In genomic region chr3:46881819-46882376, GRCh38 we compare ENCODE assay signal across 9 cellular contexts. TPM values are rescaled to one million over a fixed set of nuclear protein-coding genes. Genes with fewer than 3 reads are reported as not detected.
A peak's percentile ranks its signal among the peaks of the same experiment; 100 is the strongest.
DNase-seq lines count a peak whose midpoint lies in the region; ATAC-seq, FAIRE-seq and TF ChIP-seq lines count a peak whose summit lies in the region.
"Had no signal": no experiment of that assay in that cellular context is flagged by ENCODE, and none has a peak within 500 bp of the region (broad histone marks: within the 10 kb centered on the region; RNA-seq: fewer than 3 reads in every experiment).

No MANE protein-coding gene starts in this region.

- H3K27ac Mint-ChIP-seq in astrocyte (ENCODE audit: unreplicated experiment), result no peak overlapping the region

- peaks cover 14% of the 10 kb centered on the region for H4K20me1 ChIP-seq in astrocyte (ENCODE audit: insufficient read depth, low read length)

- peak; percentile 26 for DNase-seq in NCI-H748 (lab: John Stamatoyannopoulos, UW; ENCODE audit: unreplicated experiment)
- DNase-seq in NCI-H748 treated with DMSO at 0.1 percent for 48 hours (lab: John Stamatoyannopoulos, UW), result no peak
- no peak for DNase-seq in astrocyte (ENCODE audit: low read depth)
- no peak for DNase-seq in kidney
- DNase-seq in GM19239 (ENCODE audit: insufficient read length, low spot score), result no peak
- no peak for DNase-seq in NCI-H2196 treated with DMSO at 0.1 percent for 48 hours (lab: John Stamatoyannopoulos, UW; ENCODE audit: unreplicated experiment)

- peak overlapping the region; percentile 75 for H2AFZ ChIP-seq in astrocyte (ENCODE audit: low read depth, low read length)

- peaks cover 14% of the 10 kb centered on the region for H3K4me1 Mint-ChIP-seq in astrocyte (ENCODE audit: low read depth, unreplicated experiment)

- intact Hi-C loops in kidney (cut with DNase I), result no loop called here

- H3K36me3 ChIP-seq in astrocyte (ENCODE audit: insufficient read depth, low read length) (no peaks in the 10 kb centered on the region), kidney (ENCODE audit: control insufficient read depth in 1 of 2, insufficient read depth in 2 of 2, low read length in 2 of 2) (no peaks in the 10 kb centered on the region), subcutaneous abdominal adipose tissue (ENCODE audit: control insufficient read depth in 5 of 5, insufficient read depth in 5 of 5, low read length in 5 of 5) (no peaks in the 10 kb centered on the region)

- H3K27ac ChIP-seq in astrocyte (ENCODE audit: low read depth, low read length) (no peak overlapping the region), kidney (ENCODE audit: low read depth in 2 of 2, low read length in 2 of 2) (peak overlapping the region; percentile 96 to 100), subcutaneous abdominal adipose tissue (ENCODE audit: low read depth, low read length) (no peak overlapping the region)

- H3K4me1 ChIP-seq in astrocyte (ENCODE audit: insufficient read depth, low read length) (peaks cover 6% of the 10 kb centered on the region), kidney (ENCODE audit: control insufficient read depth in 1 of 2, insufficient read depth in 1 of 2, low read depth in 1 of 2, low read length in 2 of 2) (peaks cover 23 to 46% of the 10 kb centered on the region in 2 donors), subcutaneous abdominal adipose tissue (ENCODE audit: control insufficient read depth in 5 of 5, insufficient read depth in 5 of 5, low read length in 5 of 5) (peaks cover 2 to 49% (median 35%) of the 10 kb centered on the region in 5 donors)

- H3K9me3 Mint-ChIP-seq in astrocyte (ENCODE audit: unreplicated experiment), result no peaks in the 10 kb centered on the region

- H3K9ac ChIP-seq in astrocyte (ENCODE audit: low read length) (no peak overlapping the region), kidney (ENCODE audit: low read length in 2 of 2) (peak overlapping the region; percentile 57 to 96), subcutaneous abdominal adipose tissue (ENCODE audit: low read length in 5 of 5) (peak overlapping the region in 3 of 5 donors; percentile 33 to 68 (median 51))

- FAIRE-seq in astrocyte (lab: Jason Lieb, UNC) (no peak), kidney (lab: Jason Lieb, UNC) (no peak), GM19239 (lab: Jason Lieb, UNC) (no peak)

- ATAC-seq in HG03460 (IDR thresholded peaks at IDR 0.05; ENCODE audit: unreplicated experiment), result no peak

- no peaks in the 10 kb centered on the region for H3K79me2 ChIP-seq in astrocyte (ENCODE audit: insufficient read depth, low read length)

- peaks cover 3% of the 10 kb centered on the region for H3K36me3 Mint-ChIP-seq in astrocyte (ENCODE audit: low read depth, unreplicated experiment)

- H3K4me3 ChIP-seq in astrocyte (ENCODE audit: insufficient read depth, low read depth, low read length) (peak overlapping the region; percentile 49), kidney (ENCODE audit: low read length in 2 of 2) (peak overlapping the region; percentile 79 to 86), subcutaneous abdominal adipose tissue (ENCODE audit: low read depth in 1 of 5, low read length in 5 of 5) (peak overlapping the region in 4 of 5 donors; percentile 62 to 76 (median 68))

- no peak for TF ChIP-seq CTCF in astrocyte (IDR thresholded peaks at IDR 0.05; ENCODE audit: insufficient read depth, low read depth, low read length)
- no peak for TF ChIP-seq CTCF in kidney (IDR thresholded peaks at IDR 0.05; ENCODE audit: borderline replicate concordance, extremely low read depth, insufficient read depth)

- H3K27me3 Mint-ChIP-seq in astrocyte (ENCODE audit: low read depth, unreplicated experiment), result peaks cover 42% of the 10 kb centered on the region

- peak overlapping the region; percentile 91 for H3K4me2 ChIP-seq in astrocyte (ENCODE audit: low read length)

- H3K9me3 ChIP-seq in astrocyte (ENCODE audit: insufficient read depth, low read depth, low read length), result no peaks in the 10 kb centered on the region
- no peaks in the 10 kb centered on the region for H3K9me3 ChIP-seq in kidney (ENCODE audit: control insufficient read depth in 1 of 2, low read length in 2 of 2)
- no peaks in the 10 kb centered on the region for H3K9me3 ChIP-seq in subcutaneous abdominal adipose tissue (ENCODE audit: control insufficient read depth in 5 of 5, low read length in 5 of 5)

- peaks cover 36% of the 10 kb centered on the region for H3K27me3 ChIP-seq in astrocyte (ENCODE audit: insufficient read depth, low read length)
- H3K27me3 ChIP-seq in subcutaneous abdominal adipose tissue (ENCODE audit: control insufficient read depth in 5 of 5, insufficient read depth in 4 of 5, low read length in 5 of 5), result peaks cover 0 to 19% (median 6%) of the 10 kb centered on the region in 5 donors

- H3K4me3 Mint-ChIP-seq in astrocyte (ENCODE audit: unreplicated experiment), result peak overlapping the region; percentile 57

RNA-seq across cellular contexts. Expression of gene PTH1R, which starts 4.4 kb away (rescaled TPM):
- total RNA-seq in astrocyte, result 4.4 and 5.2 TPM in 2 replicates
- total RNA-seq in kidney, result 286 TPM
- polyA plus RNA-seq in kidney (ENCODE audit: insufficient read depth, low read depth, low replicate concordance), result 1,885 TPM
- total RNA-seq: T-helper 2 cell treated with Interferon-gamma antibody and Interleukin-4, amounts not matched to agents 100 ng/mL and 5 ng/mL, for 36 hours had no signal

RNA-seq across cellular contexts. Expression of gene MYL3, which starts 18.7 kb away (rescaled TPM):
- 0.43 and 0.89 TPM in 2 replicates for total RNA-seq in astrocyte
- total RNA-seq in kidney, result 41.3 TPM
- polyA plus RNA-seq in kidney (ENCODE audit: insufficient read depth, low read depth, low replicate concordance), result 81.9 TPM
- total RNA-seq: T-helper 2 cell treated with Interferon-gamma antibody and Interleukin-4, amounts not matched to agents 100 ng/mL and 5 ng/mL, for 36 hours had no signal

Comparison
In these comparisons a context has a peak if more than half of its experiments do, and no peak if none do; other contexts are left out.
1. H3K27ac ChIP-seq: peak in kidney (2 of 2); none in astrocyte (single experiment) and subcutaneous abdominal adipose tissue (single experiment).
2. RNA of gene PTH1R, which starts 4.4 kb away (total RNA-seq): 286 TPM in kidney (single experiment); 4.4 to 5.2 TPM in astrocyte; every median in the first group is over 10 times any median in the second.
3. RNA of gene MYL3, which starts 18.7 kb away (total RNA-seq): 41.3 TPM in kidney (single experiment); 0.43 to 0.89 TPM in astrocyte; every median in the first group is over 10 times any median in the second.
4. Peak in every context shown above with its lines, with median percentiles within 50 percentile points of each other: H3K4me3 ChIP-seq.